In the genomic region with DNA sequence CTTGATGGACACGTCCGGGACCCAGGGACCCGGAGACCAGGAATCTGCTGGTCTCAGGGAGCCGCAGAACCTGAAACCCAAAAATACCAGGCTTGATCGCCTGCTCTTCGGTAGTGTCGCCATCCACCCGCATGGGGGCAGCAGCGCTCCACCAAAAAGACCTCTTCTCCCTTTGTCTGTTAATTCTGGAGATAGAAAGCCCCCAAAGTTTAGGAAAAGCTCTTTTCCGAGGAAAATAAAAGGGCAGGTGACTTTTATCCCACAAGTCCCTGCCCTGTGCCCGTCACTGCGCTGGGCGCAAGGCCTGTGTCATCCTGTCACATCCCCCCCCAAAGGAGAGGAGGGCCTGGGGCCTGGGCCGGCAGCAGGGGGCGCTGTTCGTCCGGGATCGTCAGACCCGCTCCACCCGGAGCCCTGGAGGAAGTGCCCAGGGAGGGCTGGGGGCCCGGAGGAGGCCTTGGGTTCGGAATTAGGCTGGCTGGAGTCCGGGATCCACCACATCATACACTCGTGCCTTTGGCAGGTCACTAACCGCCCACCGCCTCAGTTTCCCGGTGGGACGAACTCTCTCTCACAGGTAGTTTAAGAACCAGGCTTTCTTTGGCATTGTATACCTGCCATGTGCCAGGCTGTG, we compare ENCODE assay signal across 1 cellular context.
TF ChIP-seq lines count a peak whose summit lies in the region.

No MANE protein-coding gene starts in this region.

TF ChIP-seq in HCT116, 20 proteins besides CTCF, POLR2A, EP300 and RAD21 (continued from another document):
- no peak for TF ChIP-seq REST (IDR thresholded peaks at IDR 0.05; ENCODE audit: low read depth)
